ENCODE assay signal across 8 cellular contexts in the genomic region with DNA sequence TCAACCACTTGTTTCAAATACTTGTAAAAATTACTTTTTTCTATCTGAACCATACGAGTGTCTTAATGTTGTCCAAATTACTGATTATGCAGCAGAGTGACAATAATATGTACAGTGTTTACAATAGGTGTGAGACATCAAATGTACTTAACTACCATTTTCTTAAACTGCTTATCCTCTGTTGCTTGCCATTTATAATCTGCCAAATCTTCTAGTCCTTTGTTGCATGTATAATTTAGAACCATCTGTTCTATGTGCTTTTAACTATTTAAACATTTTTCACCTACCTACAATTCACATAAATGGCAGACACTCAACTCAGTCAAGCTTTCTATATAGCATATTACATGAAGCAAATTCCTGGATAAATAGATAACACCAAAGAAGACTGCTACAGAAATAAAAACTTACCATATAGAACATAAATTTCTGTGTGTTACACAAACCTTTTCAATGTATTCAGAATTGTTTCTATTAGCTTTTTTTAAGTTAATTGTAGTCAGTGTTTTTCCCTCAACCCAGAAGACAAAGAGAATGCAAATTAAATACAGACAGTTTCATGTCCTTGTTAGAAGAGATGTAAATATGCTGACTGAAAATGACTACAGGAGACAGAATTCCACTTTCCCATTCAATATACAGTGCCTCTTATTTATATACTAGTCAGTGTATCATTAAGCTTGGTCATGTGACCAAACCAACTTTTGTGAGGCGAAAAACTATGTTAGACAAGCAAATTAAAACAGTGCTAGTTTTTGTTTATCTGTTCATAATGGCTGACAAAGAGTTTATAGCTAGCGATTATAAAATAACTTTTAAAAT. TPM values are rescaled to one million over a fixed set of nuclear protein-coding genes. Genes with fewer than 3 reads are reported as not detected.
DNase-seq lines count a peak whose midpoint lies in the region; ATAC-seq, FAIRE-seq and TF ChIP-seq lines count a peak whose summit lies in the region.

No MANE protein-coding gene starts in this region.

- ATAC-seq in T-helper 17 cell (no peak), HG03442 (IDR thresholded peaks at IDR 0.05; ENCODE audit: unreplicated experiment) (no peak)

- no peak overlapping the region for H3K27ac Mint-ChIP-seq in T-helper 17 cell

- H3K27ac ChIP-seq in mesodermal cell (ENCODE audit: low read depth, low read length, severe bottlenecking): peak overlapping the region; percentile 99

- no peaks in the 10 kb centered on the region for H3K27me3 ChIP-seq in bronchial epithelial cell (ENCODE audit: control insufficient read depth, insufficient read depth, low read length)

- no peaks in the 10 kb centered on the region for H3K9me3 ChIP-seq in mesodermal cell (ENCODE audit: control insufficient read depth, low read length)
- no peaks in the 10 kb centered on the region for H3K9me3 ChIP-seq in T-helper 17 cell (ENCODE audit: control insufficient read depth, low read length, poor library complexity, severe bottlenecking)

- H3K4me3 ChIP-seq in bronchial epithelial cell (ENCODE audit: low read depth, low read length) (peak overlapping the region; percentile 89), mesodermal cell (ENCODE audit: extremely low read depth, insufficient read depth, low read length, poor library complexity, severe bottlenecking) (peak overlapping the region; percentile 76)

- DNase-seq in DMS153 treated with DMSO at 0.1 percent for 48 hours (lab: John Stamatoyannopoulos, UW; ENCODE audit: unreplicated experiment): peak; percentile 52
- peak; percentile 22 for DNase-seq in NCI-H146 (lab: John Stamatoyannopoulos, UW)
- DNase-seq in bronchial epithelial cell (ENCODE audit: low read depth): peak; percentile 52
- no peak for DNase-seq in SIG-M5 treated with dmso at 0.1 percent for 504 hours (lab: John Stamatoyannopoulos, UW; ENCODE audit: unreplicated experiment)
- DNase-seq in hepatic stellate cell (ENCODE audit: low spot score): no peak
- DNase-seq in T-helper 17 cell: no peak

- H3K4me1 ChIP-seq in mesodermal cell (ENCODE audit: control insufficient read depth, insufficient read depth, low read length, poor library complexity, severe bottlenecking): peaks cover 9% of the 10 kb centered on the region

- H3K4me3 Mint-ChIP-seq in T-helper 17 cell: no peak overlapping the region

- TF ChIP-seq CTCF in bronchial epithelial cell (IDR thresholded peaks at IDR 0.05; ENCODE audit: insufficient read depth, low read length, severe bottlenecking): no peak

- peaks cover 27% of the 10 kb centered on the region for H3K27me3 Mint-ChIP-seq in T-helper 17 cell

- 0% methylated on average over 1 of the region's 3 CpGs; no CpG with 5 or more reads in 1 of the 2 experiments for WGBS in mesodermal cell (ENCODE audit: insufficient coverage in 2 of 2), 2 experiments

- peaks cover 2% of the 10 kb centered on the region for H3K36me3 Mint-ChIP-seq in T-helper 17 cell (ENCODE audit: low read depth)

- H3K36me3 ChIP-seq in bronchial epithelial cell (ENCODE audit: control insufficient read depth, insufficient read depth, low read length) (no peaks in the 10 kb centered on the region), mesodermal cell (ENCODE audit: control insufficient read depth, insufficient read depth, low read length) (no peaks in the 10 kb centered on the region)

- FAIRE-seq in bronchial epithelial cell (lab: Jason Lieb, UNC): no peak

- peaks cover 12% of the 10 kb centered on the region for H3K4me1 Mint-ChIP-seq in T-helper 17 cell

RNA-seq across cellular contexts. Expression of gene BAZ2B, which starts 2.6 kb away (rescaled TPM):
- 37.4 and 51.0 TPM in 2 replicates for total RNA-seq in bronchial epithelial cell
- 48.0 TPM for polyA plus RNA-seq in mesodermal cell (2013, experiment 1 of 2)
- polyA plus RNA-seq in mesodermal cell (2013, experiment 2 of 2): 49.4 TPM
- 10 to 100 TPM; 30.7 to 39.3 TPM for total RNA-seq in T-helper 17 cell

Comparison
In these comparisons a context has a peak if more than half of its experiments do, and no peak if none do; other contexts are left out.
1. DNase-seq: peak in DMS153 treated with DMSO at 0.1 percent for 48 hours (single experiment), NCI-H146 (single experiment) and bronchial epithelial cell (single experiment); none in SIG-M5 treated with dmso at 0.1 percent for 504 hours (single experiment), hepatic stellate cell (single experiment) and T-helper 17 cell (0 of 3).